In genomic region chr3:128151758-128152274, GRCh38 we compare ENCODE assay signal across 24 cellular contexts. TPM values are rescaled to one million over a fixed set of nuclear protein-coding genes. Genes with fewer than 3 reads are reported as not detected.
A peak's percentile ranks its signal among the peaks of the same experiment; 100 is the strongest.
DNase-seq lines count a peak whose midpoint lies in the region; ATAC-seq and TF ChIP-seq lines count a peak whose summit lies in the region.
"Had no signal": no experiment of that assay in that cellular context is flagged by ENCODE, and none has a peak within 500 bp of the region (broad histone marks: within the 10 kb centered on the region; RNA-seq: fewer than 3 reads in every experiment).

No MANE protein-coding gene starts in this region.

- CTCF ChIA-PET in activated CD8-positive, alpha-beta memory T cell treated with anti-CD3 and anti-CD28 coated beads, Interleukin-2, amount 10 ng/mL, durations not matched to agents 7 days and 5 days (lab: Charles Lee) = interaction anchor here (1.4 kb wide), 1 partner anchor 577 kb away, joined by 3 read pairs; no protein-coding TSS in a partner anchor
- CTCF ChIA-PET in T-cell (lab: Charles Lee) = interaction anchor here (0.6 to 2.9 kb wide), 3 partner anchors 18 to 1169 kb away, joined by 3 to 19 read pairs (median 10); partner anchors contain the start of genes PLXNA1 (in 1 of the 2) and RUVBL1 (in 1 of the 2)

- peaks cover 7% of the 10 kb centered on the region for H3K4me1 ChIP-seq in hepatocyte (ENCODE audit: insufficient read depth)
- peaks cover 12% of the 10 kb centered on the region for H3K4me1 ChIP-seq in suprapubic skin
- H3K4me1 ChIP-seq in endodermal cell (ENCODE audit: control insufficient read depth, insufficient read depth, low read length) = no peaks in the 10 kb centered on the region

- peaks cover 12% of the 10 kb centered on the region for H3K36me3 Mint-ChIP-seq in activated CD8-positive, alpha-beta memory T cell treated with anti-CD3 and anti-CD28 coated beads, Interleukin-2, amount 10 ng/mL, durations not matched to agents 7 days and 5 days
- H3K36me3 Mint-ChIP-seq in T-cell = peaks cover 12% of the 10 kb centered on the region
- H3K36me3 Mint-ChIP-seq in endothelial cell (ENCODE audit: low read depth, unreplicated experiment) = peaks cover 3% of the 10 kb centered on the region
- peaks cover 9% of the 10 kb centered on the region for H3K36me3 Mint-ChIP-seq in endodermal cell (ENCODE audit: low read depth)

- WGBS in hepatocyte (ENCODE audit: low lambda C conversion rate, missing lambda C conversion rate) = 76% methylated on average over 5 of the region's 5 CpGs
- WGBS in suprapubic skin = 84% methylated on average over 5 of the region's 5 CpGs
- WGBS in endodermal cell (ENCODE audit: insufficient coverage in 1 of 2, insufficient read length in 1 of 2), 2 experiments = 91 to 94% methylated on average over 3 to 5 of the region's 5 CpGs

- ATAC-seq in activated CD8-positive, alpha-beta memory T cell treated with anti-CD3 and anti-CD28 coated beads, Interleukin-2, amount 10 ng/mL, durations not matched to agents 7 days and 5 days = no peak
- no peak for ATAC-seq in T-cell (replicated peaks in 1 of 4)
- ATAC-seq: A549; HCT116; heart left ventricle; lower lobe of right lung; Panc1; stimulated activated naive CD8-positive, alpha-beta T cell treated with anti-CD3 and anti-CD28 coated beads, Interleukin-15, amount 100 ng/mL, for 72 hours had no signal

- TF ChIP-seq EP300 in suprapubic skin (IDR thresholded peaks at IDR 0.05) = no peak

- TF ChIP-seq CTCF in hepatocyte (IDR thresholded peaks at IDR 0.05; ENCODE audit: poor library complexity) (no peak), endothelial cell (IDR thresholded peaks at IDR 0.05; ENCODE audit: unreplicated experiment) (no peak), suprapubic skin (IDR thresholded peaks at IDR 0.05) (no peak), endodermal cell (conservative IDR thresholded peaks at IDR 0.05) (no peak)

- no peak overlapping the region for H3K4me3 Mint-ChIP-seq in activated CD8-positive, alpha-beta memory T cell treated with anti-CD3 and anti-CD28 coated beads, Interleukin-2, amount 10 ng/mL, durations not matched to agents 7 days and 5 days
- H3K4me3 Mint-ChIP-seq in T-cell = peak overlapping the region; percentile 6 to 60 (median 41)
- no peak overlapping the region for H3K4me3 Mint-ChIP-seq in endothelial cell (ENCODE audit: unreplicated experiment)
- H3K4me3 Mint-ChIP-seq in endodermal cell = no peak overlapping the region

- H3K27me3 ChIP-seq in hepatocyte (no peaks in the 10 kb centered on the region), suprapubic skin (no peaks in the 10 kb centered on the region), endodermal cell (ENCODE audit: control insufficient read depth, insufficient read depth, low read length, poor library complexity, severe bottlenecking) (peaks cover 18% of the 10 kb centered on the region)
- H3K27me3 ChIP-seq: ascending aorta, heart left ventricle, upper lobe of left lung had no signal

- peak; percentile 39 for DNase-seq in activated CD8-positive, alpha-beta memory T cell treated with anti-CD3 and anti-CD28 coated beads, Interleukin-2, amount 10 ng/mL, durations not matched to agents 7 days and 5 days
- DNase-seq in activated CD8-positive, alpha-beta memory T cell treated with anti-CD3 and anti-CD28 coated beads, Interleukin-2, amount 50 U/mL, for 4 hours = no peak
- DNase-seq in T-cell (no peak), hepatocyte (ENCODE audit: low spot score) (peak; percentile 32), renal cortical epithelial cell (ENCODE audit: low read depth) (peak; percentile 9), endothelial cell (ENCODE audit: low spot score) (no peak), suprapubic skin (ENCODE audit: low spot score in 2 of 2) (no peak), endodermal cell (no peak)
- DNase-seq: activated CD4-positive, CD25-positive, alpha-beta regulatory T cell; activated effector memory CD4-positive, alpha-beta T cell treated with Interleukin-2 at 50 U/mL for 16 hours; C1 segment of cervical spinal cord; DMS53; heart left ventricle; IMR-90; lower lobe of right lung; NCI-H1694 treated with DMSO at 0.1 percent for 48 hours; NCI-H2227 treated with DMSO at 0.1 percent for 48 hours; stimulated activated CD4-positive, alpha-beta T cell treated with anti-CD3 and anti-CD28 coated beads, Interleukin-2, amount 100 ng/mL, for 48 hours; stimulated activated naive CD8-positive, alpha-beta T cell treated with anti-CD3 and anti-CD28 coated beads, Interleukin-15, amount 100 ng/mL, for 72 hours; upper lobe of left lung had no signal

- no peak overlapping the region for H3K4me3 ChIP-seq in hepatocyte
- H3K4me3 ChIP-seq in suprapubic skin = no peak overlapping the region
- H3K4me3 ChIP-seq in endodermal cell (ENCODE audit: low read length) = no peak overlapping the region
- H3K4me3 ChIP-seq: A549, ascending aorta, heart left ventricle, lower lobe of right lung, upper lobe of left lung had no signal

- H3K79me2 ChIP-seq in hepatocyte = peaks cover 20% of the 10 kb centered on the region

- peaks cover 2% of the 10 kb centered on the region for H3K9me3 Mint-ChIP-seq in activated CD8-positive, alpha-beta memory T cell treated with anti-CD3 and anti-CD28 coated beads, Interleukin-2, amount 10 ng/mL, durations not matched to agents 7 days and 5 days (ENCODE audit: low read depth)
- H3K9me3 Mint-ChIP-seq in T-cell (peaks cover 0 to 4% (median 3%) of the 10 kb centered on the region in 3 donors), endothelial cell (ENCODE audit: unreplicated experiment) (no peaks in the 10 kb centered on the region), endodermal cell (no peaks in the 10 kb centered on the region)

- H3K36me3 ChIP-seq in hepatocyte (replicated peaks; ENCODE audit: insufficient read depth, low read depth) (no peaks in the 10 kb centered on the region), suprapubic skin (peaks cover 1% of the 10 kb centered on the region), endodermal cell (ENCODE audit: control insufficient read depth, insufficient read depth, low read length) (peaks cover 6% of the 10 kb centered on the region)
- H3K36me3 ChIP-seq: upper lobe of left lung had no signal

- H3K27ac Mint-ChIP-seq in activated CD8-positive, alpha-beta memory T cell treated with anti-CD3 and anti-CD28 coated beads, Interleukin-2, amount 10 ng/mL, durations not matched to agents 7 days and 5 days = peak overlapping the region; percentile 37
- H3K27ac Mint-ChIP-seq in T-cell = peak overlapping the region; percentile 68 to 76
- no peak overlapping the region for H3K27ac Mint-ChIP-seq in endothelial cell (ENCODE audit: unreplicated experiment)
- H3K27ac Mint-ChIP-seq in endodermal cell = no peak overlapping the region

- peaks cover 25% of the 10 kb centered on the region for H3K4me1 Mint-ChIP-seq in activated CD8-positive, alpha-beta memory T cell treated with anti-CD3 and anti-CD28 coated beads, Interleukin-2, amount 10 ng/mL, durations not matched to agents 7 days and 5 days
- H3K4me1 Mint-ChIP-seq in T-cell (peaks cover 27 to 37% (median 36%) of the 10 kb centered on the region in 3 donors), endothelial cell (ENCODE audit: unreplicated experiment) (no peaks in the 10 kb centered on the region), endodermal cell (peaks cover 3% of the 10 kb centered on the region)

- no peaks in the 10 kb centered on the region for H3K9me2 ChIP-seq in hepatocyte (replicated peaks; ENCODE audit: insufficient read depth)

- H3K9ac ChIP-seq in endodermal cell (ENCODE audit: extremely low read depth, low read length, poor library complexity, severe bottlenecking) = no peak overlapping the region

- no peak overlapping the region for H2AFZ ChIP-seq in hepatocyte

- no peaks in the 10 kb centered on the region for H4K20me1 ChIP-seq in hepatocyte (ENCODE audit: insufficient read depth, poor library complexity, severe bottlenecking)

- H3K27ac ChIP-seq in hepatocyte = peak overlapping the region; percentile 74
- H3K27ac ChIP-seq in suprapubic skin = no peak overlapping the region
- H3K27ac ChIP-seq in endodermal cell (ENCODE audit: low read depth, low read length) = no peak overlapping the region
- H3K27ac ChIP-seq: A549, ascending aorta, heart left ventricle, lower lobe of right lung, upper lobe of left lung had no signal

- no peak overlapping the region for H3K4me2 ChIP-seq in hepatocyte
- H3K4me2 ChIP-seq: A549 had no signal

- TF ChIP-seq POLR2A in suprapubic skin (IDR thresholded peaks at IDR 0.05) = no peak

- POLR2A ChIA-PET in T-cell (lab: Charles Lee) = no interaction called here

- H3K9me3 ChIP-seq in hepatocyte (ENCODE audit: low read depth) = no peaks in the 10 kb centered on the region
- no peaks in the 10 kb centered on the region for H3K9me3 ChIP-seq in suprapubic skin
- peaks cover 3% of the 10 kb centered on the region for H3K9me3 ChIP-seq in endodermal cell (ENCODE audit: control insufficient read depth, low read length)
- H3K9me3 ChIP-seq: A549, ascending aorta, heart left ventricle, lower lobe of right lung, upper lobe of left lung had no signal

- H3K27me3 Mint-ChIP-seq in activated CD8-positive, alpha-beta memory T cell treated with anti-CD3 and anti-CD28 coated beads, Interleukin-2, amount 10 ng/mL, durations not matched to agents 7 days and 5 days = no peaks in the 10 kb centered on the region
- H3K27me3 Mint-ChIP-seq in T-cell (no peaks in the 10 kb centered on the region), endothelial cell (ENCODE audit: unreplicated experiment) (peaks cover 4% of the 10 kb centered on the region), endodermal cell (ENCODE audit: insufficient read depth) (peaks cover 39% of the 10 kb centered on the region)
- H3K27me3 Mint-ChIP-seq: stimulated activated naive CD8-positive, alpha-beta T cell treated with anti-CD3 and anti-CD28 coated beads, Interleukin-15, amount 100 ng/mL, for 72 hours had no signal

RNA-seq across cellular contexts. Expression of gene EEFSEC, which starts 1.5 kb away (rescaled TPM):
- total RNA-seq in activated CD8-positive, alpha-beta memory T cell treated with anti-CD3 and anti-CD28 coated beads, Interleukin-2, amount 10 ng/mL, durations not matched to agents 7 days and 5 days = 10 to 100 TPM; 19.4 to 19.7 TPM
- total RNA-seq in T-cell (10 to 100 TPM; 15.9 to 21.1 (median 19.1) TPM), hepatocyte (9.2 and 9.8 TPM in 2 replicates), renal cortical epithelial cell (1.6 and 7.6 TPM in 2 replicates), endothelial cell (ENCODE audit: unreplicated experiment) (7.1 TPM), suprapubic skin (10 to 100 TPM; 14.3 to 19.4 (median 16.7) TPM), endodermal cell (10 to 100 TPM; 11.9 to 15.8 TPM)
- 16.4 and 17.5 TPM in 2 replicates for polyA plus RNA-seq in hepatocyte
- polyA plus RNA-seq in endodermal cell (2013, experiment 1 of 2) = 14.4 TPM
- 11.6 TPM for polyA plus RNA-seq in endodermal cell (2013, experiment 2 of 2)

RNA-seq across cellular contexts. Expression of gene RUVBL1, which starts 28.2 kb away (rescaled TPM):
- total RNA-seq in activated CD8-positive, alpha-beta memory T cell treated with anti-CD3 and anti-CD28 coated beads, Interleukin-2, amount 10 ng/mL, durations not matched to agents 7 days and 5 days = 10 to 100 TPM; 63.8 to 73.5 TPM
- total RNA-seq in T-cell = 10 to 100 TPM; 21.4 to 33.4 (median 29.9) TPM
- total RNA-seq in hepatocyte = 29.7 and 29.9 TPM in 2 replicates
- polyA plus RNA-seq in hepatocyte = 33.5 and 37.2 TPM in 2 replicates
- total RNA-seq in renal cortical epithelial cell = 79.1 and 86.7 TPM in 2 replicates
- total RNA-seq in endothelial cell (ENCODE audit: unreplicated experiment) = 30.3 TPM
- total RNA-seq in suprapubic skin = 10 to 100 TPM; 16.3 to 35.6 (median 28.3) TPM
- 10 to 100 TPM; 81.2 to 91.1 TPM for total RNA-seq in endodermal cell
- 95.6 TPM for polyA plus RNA-seq in endodermal cell (2013, experiment 1 of 2)
- polyA plus RNA-seq in endodermal cell (2013, experiment 2 of 2) = 92.5 TPM

Comparison
In these comparisons a context has a peak if more than half of its experiments do, and no peak if none do; other contexts are left out.
1. DNase-seq: peak in activated CD8-positive, alpha-beta memory T cell treated with anti-CD3 and anti-CD28 coated beads, Interleukin-2, amount 10 ng/mL, durations not matched to agents 7 days and 5 days (single experiment), hepatocyte (single experiment) and renal cortical epithelial cell (single experiment); none in activated CD8-positive, alpha-beta memory T cell treated with anti-CD3 and anti-CD28 coated beads, Interleukin-2, amount 50 U/mL, for 4 hours (single experiment), T-cell (0 of 34), endothelial cell (single experiment), suprapubic skin (0 of 2) and endodermal cell (single experiment).
2. H3K27ac Mint-ChIP-seq: peak in activated CD8-positive, alpha-beta memory T cell treated with anti-CD3 and anti-CD28 coated beads, Interleukin-2, amount 10 ng/mL, durations not matched to agents 7 days and 5 days (single experiment) and T-cell (2 of 2); none in endothelial cell (single experiment) and endodermal cell (single experiment).
3. H3K4me3 Mint-ChIP-seq: peak in T-cell (3 of 3); none in activated CD8-positive, alpha-beta memory T cell treated with anti-CD3 and anti-CD28 coated beads, Interleukin-2, amount 10 ng/mL, durations not matched to agents 7 days and 5 days (single experiment), endothelial cell (single experiment) and endodermal cell (single experiment).